In genomic region chr2:224145751-224146355, GRCh38 we compare ENCODE assay signal across 14 cellular contexts.
DNase-seq lines count a peak whose midpoint lies in the region; TF ChIP-seq lines count a peak whose summit lies in the region.
"Had no signal": no experiment of that assay in that cellular context is flagged by ENCODE, and none has a peak within 500 bp of the region (broad histone marks: within the 10 kb centered on the region; RNA-seq: fewer than 3 reads in every experiment).

No MANE protein-coding gene starts in this region.

- no CpG with 5 or more reads among the region's 3 CpGs for WGBS in H9 (ENCODE audit: extremely low coverage, insufficient read length, low lambda C conversion rate)

- no peaks in the 10 kb centered on the region for H3K79me1 ChIP-seq in H9 (ENCODE audit: insufficient read depth, low read depth, low read length, poor library complexity, severe bottlenecking)

- no peak overlapping the region for H3K4ac ChIP-seq in H9 (ENCODE audit: low read depth, low read length)

- no peak overlapping the region for H3K9ac ChIP-seq in H9 (ENCODE audit: extremely low read depth, insufficient read length, low read length)
- H3K9ac ChIP-seq: KMS-11 had no signal

- no peak overlapping the region for H3K27ac ChIP-seq in H9 (ENCODE audit: insufficient read length, low read depth, low read length)
- H3K27ac ChIP-seq: KMS-11 had no signal

- H4K5ac ChIP-seq in H9 (ENCODE audit: insufficient read length, low read depth, low read length): no peak overlapping the region

- H3K9me3 ChIP-seq in H9 (ENCODE audit: control insufficient read depth, low read depth, low read length): no peaks in the 10 kb centered on the region

- no peaks in the 10 kb centered on the region for H3K4me1 ChIP-seq in H9 (ENCODE audit: insufficient read depth, low read length)

- H3K23me2 ChIP-seq in H9 (ENCODE audit: insufficient read length, low read depth, low read length, poor library complexity, severe bottlenecking): no peaks in the 10 kb centered on the region

- no peak overlapping the region for H3K4me2 ChIP-seq in H9 (ENCODE audit: insufficient read depth, insufficient read length, low read length)
- H3K4me2 ChIP-seq: KMS-11 had no signal

- no peak overlapping the region for H2BK15ac ChIP-seq in H9 (ENCODE audit: low read depth, low read length)

- H3T11ph ChIP-seq in H9 (ENCODE audit: low read length): no peak overlapping the region

- no peak overlapping the region for H4K91ac ChIP-seq in H9 (ENCODE audit: insufficient read length, low read depth, low read length)

- TF ChIP-seq CTCF in AG04449 (IDR thresholded peaks at IDR 0.05; ENCODE audit: insufficient read depth, low read length, missing control alignments) (no peak), choroid plexus epithelial cell (conservative IDR thresholded peaks at IDR 0.05; ENCODE audit: low read depth, low read length) (no peak), nephron progenitor cell (IDR thresholded peaks at IDR 0.05) (no peak), H9 (conservative IDR thresholded peaks at IDR 0.05) (no peak)

- H3K36me3 Mint-ChIP-seq in nephron progenitor cell (ENCODE audit: low read depth): no peaks in the 10 kb centered on the region
- H3K36me3 Mint-ChIP-seq in H9 (ENCODE audit: insufficient read depth in 1 of 3, low read depth in 3 of 3): no peaks in the 10 kb centered on the region
- H3K36me3 Mint-ChIP-seq: CD14-positive monocyte had no signal

- H3K4me1 Mint-ChIP-seq in nephron progenitor cell: peaks cover 9% of the 10 kb centered on the region
- no peaks in the 10 kb centered on the region for H3K4me1 Mint-ChIP-seq in H9
- H3K4me1 Mint-ChIP-seq: activated B cell treated with CpG ODN at 0.5 μM for 24 hours; activated naive CD8-positive, alpha-beta T cell treated with anti-CD3 and anti-CD28 coated beads, Interleukin-2, amount 50 U/mL, for 24 hours; CD14-positive monocyte had no signal

- no peak overlapping the region for H3K56ac ChIP-seq in H9 (ENCODE audit: insufficient read length, low read depth, low read length)

- H2BK12ac ChIP-seq in H9 (ENCODE audit: insufficient read length, low read depth, low read length): no peak overlapping the region

- POLR2A ChIA-PET in AG04449 (lab: Yijun Ruan, JAX): interaction anchor here (0.9 to 1.1 kb wide), 2 partner anchors 17 to 111 kb away, joined by 3 to 4 read pairs; no protein-coding TSS in a partner anchor

- DNase-seq in AG04449 (ENCODE audit: low read depth, low spot score) (peak; percentile 47), HT1080 (ENCODE audit: low read depth) (peak; percentile 97), choroid plexus epithelial cell (ENCODE audit: low read depth) (peak; percentile 94), kidney tubule cell (ENCODE audit: low spot score) (peak; percentile 92), nephron progenitor cell (no peak), DMS79 (lab: John Stamatoyannopoulos, UW) (no peak), H9 (no peak), NCI-H1417 (lab: John Stamatoyannopoulos, UW) (no peak)
- DNase-seq: activated B cell treated with CpG ODN at 0.5 μM for 24 hours; activated naive CD8-positive, alpha-beta T cell treated with anti-CD3 and anti-CD28 coated beads, Interleukin-2, amount 50 U/mL, for 24 hours; hippocampal formation; nucleus accumbens had no signal

- CTCF ChIA-PET in AG04449 (lab: Yijun Ruan, JAX): interaction anchor here (0.8 to 4.0 kb wide), 5 partner anchors 10 to 152 kb away, joined by 3 to 19 read pairs (median 4); no protein-coding TSS in a partner anchor

- H3K4me3 Mint-ChIP-seq in nephron progenitor cell (no peak overlapping the region), H9 (no peak overlapping the region)
- H3K4me3 Mint-ChIP-seq: activated B cell treated with CpG ODN at 0.5 μM for 24 hours; activated naive CD8-positive, alpha-beta T cell treated with anti-CD3 and anti-CD28 coated beads, Interleukin-2, amount 50 U/mL, for 24 hours; CD14-positive monocyte had no signal

- no peaks in the 10 kb centered on the region for H3K79me2 ChIP-seq in H9 (ENCODE audit: insufficient read depth, low read length)

- H3K4me3 ChIP-seq in AG04449 (ENCODE audit: low read depth, low read length) (no peak overlapping the region), choroid plexus epithelial cell (ENCODE audit: low read depth, low read length) (no peak overlapping the region)

- H3K9me3 Mint-ChIP-seq in nephron progenitor cell (no peaks in the 10 kb centered on the region), H9 (0 out of 5 replicates have a peak, but pooled peaks cover 0 to 2% of the 10 kb centered on the region in 2 experiments)
- H3K9me3 Mint-ChIP-seq: activated B cell treated with CpG ODN at 0.5 μM for 24 hours; activated naive CD8-positive, alpha-beta T cell treated with anti-CD3 and anti-CD28 coated beads, Interleukin-2, amount 50 U/mL, for 24 hours had no signal

- H3K23ac ChIP-seq in H9 (ENCODE audit: insufficient read length, low read depth, low read length): no peak overlapping the region

- no peak overlapping the region for H2BK20ac ChIP-seq in H9 (ENCODE audit: low read depth, low read length, poor library complexity, severe bottlenecking)

- H2AK5ac ChIP-seq in H9 (ENCODE audit: insufficient read length, low read length): no peak overlapping the region

- H2BK120ac ChIP-seq in H9 (ENCODE audit: low read depth, low read length, poor library complexity, severe bottlenecking): no peak overlapping the region

- H2AFZ ChIP-seq in H9 (ENCODE audit: low read length): no peak overlapping the region

- H3K14ac ChIP-seq in H9 (ENCODE audit: insufficient read depth, low read length): no peak overlapping the region

- no peaks in the 10 kb centered on the region for H4K20me1 ChIP-seq in H9 (ENCODE audit: control insufficient read depth, insufficient read depth, insufficient read length)

- H3K18ac ChIP-seq in H9 (ENCODE audit: insufficient read length, low read depth, low read length): no peak overlapping the region

- H3K27me3 ChIP-seq in H9 (ENCODE audit: insufficient read depth, low read length): no peaks in the 10 kb centered on the region

- no peak overlapping the region for H2BK5ac ChIP-seq in H9 (ENCODE audit: insufficient read length, low read length)

- H4K8ac ChIP-seq in H9 (replicated peaks; ENCODE audit: insufficient read length, low read depth, low read length): no peak overlapping the region

- H3K27ac Mint-ChIP-seq in nephron progenitor cell: no peak overlapping the region
- no peak overlapping the region for H3K27ac Mint-ChIP-seq in H9
- H3K27ac Mint-ChIP-seq: activated B cell treated with CpG ODN at 0.5 μM for 24 hours; activated naive CD8-positive, alpha-beta T cell treated with anti-CD3 and anti-CD28 coated beads, Interleukin-2, amount 50 U/mL, for 24 hours; CD14-positive monocyte had no signal

- H3K27me3 Mint-ChIP-seq in nephron progenitor cell (ENCODE audit: low read depth, poor library complexity): peaks cover 4% of the 10 kb centered on the region
- H3K27me3 Mint-ChIP-seq in H9 (ENCODE audit: low read depth): no peaks in the 10 kb centered on the region

Comparison
In these comparisons a context has a peak if more than half of its experiments do, and no peak if none do; other contexts are left out.
1. DNase-seq: peak in AG04449 (single experiment), HT1080 (single experiment), choroid plexus epithelial cell (single experiment) and kidney tubule cell (single experiment); none in nephron progenitor cell (single experiment), DMS79 (single experiment), H9 (single experiment) and NCI-H1417 (0 of 3).